8 cellular contexts compared by ENCODE assay signal in genomic region chr2:165594935-165595255, GRCh38.
A peak's percentile ranks its signal among the peaks of the same experiment; 100 is the strongest.
DNase-seq lines count a peak whose midpoint lies in the region; ATAC-seq and TF ChIP-seq lines count a peak whose summit lies in the region.

No MANE protein-coding gene starts in this region.

- DNase-seq in activated naive CD8-positive, alpha-beta T cell treated with anti-CD3 and anti-CD28 coated beads, Interleukin-2, amount 50 U/mL, for 24 hours: peak; percentile 2
- DNase-seq in activated naive CD8-positive, alpha-beta T cell treated with anti-CD3 and anti-CD28 coated beads for 36 hours: no peak
- DNase-seq in transverse colon: no peak
- no peak for DNase-seq in SHP77 treated with DMSO at 0.1 percent for 48 hours (lab: John Stamatoyannopoulos, UW)
- DNase-seq in GM23338 (ENCODE audit: low spot score): no peak
- no peak for DNase-seq in type B pancreatic cell (ENCODE audit: extremely low spot score, unreplicated experiment)

- no peak for TF ChIP-seq POLR2A in transverse colon (IDR thresholded peaks at IDR 0.05)

- no peak overlapping the region for H3K4me3 Mint-ChIP-seq in activated naive CD8-positive, alpha-beta T cell treated with anti-CD3 and anti-CD28 coated beads, Interleukin-2, amount 50 U/mL, for 24 hours
- no peak overlapping the region for H3K4me3 Mint-ChIP-seq in activated naive CD8-positive, alpha-beta T cell treated with anti-CD3 and anti-CD28 coated beads for 36 hours
- no peak overlapping the region for H3K4me3 Mint-ChIP-seq in GM23338
- H3K4me3 Mint-ChIP-seq in type B pancreatic cell: no peak overlapping the region

- TF ChIP-seq EP300 in transverse colon (IDR thresholded peaks at IDR 0.05; ENCODE audit: low read depth): no peak

- H3K9me3 Mint-ChIP-seq in activated naive CD8-positive, alpha-beta T cell treated with anti-CD3 and anti-CD28 coated beads, Interleukin-2, amount 50 U/mL, for 24 hours: peaks cover 7% of the 10 kb centered on the region
- no peaks in the 10 kb centered on the region for H3K9me3 Mint-ChIP-seq in activated naive CD8-positive, alpha-beta T cell treated with anti-CD3 and anti-CD28 coated beads for 36 hours
- H3K9me3 Mint-ChIP-seq in GM23338 (peaks cover 22% of the 10 kb centered on the region), type B pancreatic cell (peaks cover 5% of the 10 kb centered on the region)

- no peak overlapping the region for H3K4me3 ChIP-seq in transverse colon
- H3K4me3 ChIP-seq in GM23338: no peak overlapping the region

- H3K9me3 ChIP-seq in transverse colon: no peaks in the 10 kb centered on the region

- H3K9me2 ChIP-seq in GM23338 (ENCODE audit: insufficient read depth): no peaks in the 10 kb centered on the region

- no peak overlapping the region for H2AFZ ChIP-seq in GM23338

- no peak overlapping the region for H3K4me2 ChIP-seq in GM23338

- no peak for TF ChIP-seq CTCF in transverse colon (IDR thresholded peaks at IDR 0.05)
- no peak for TF ChIP-seq CTCF in GM23338 (conservative IDR thresholded peaks at IDR 0.05; ENCODE audit: low read depth in 2 of 2)
- TF ChIP-seq CTCF in type B pancreatic cell (conservative IDR thresholded peaks at IDR 0.05): no peak

- in situ Hi-C loops in transverse colon (cut with MboI; ENCODE audit: low pct_ligation_motif_present in 1 of 4, low pct_unique_long_range_greater_than_20kb in 1 of 4, low sequenced_read_pairs in 3 of 4): no loop called here

- no peaks in the 10 kb centered on the region for H3K79me2 ChIP-seq in GM23338 (replicated peaks; ENCODE audit: insufficient read depth)

- no peaks in the 10 kb centered on the region for H4K20me1 ChIP-seq in GM23338 (replicated peaks; ENCODE audit: insufficient read depth)

- H3K27ac Mint-ChIP-seq in activated naive CD8-positive, alpha-beta T cell treated with anti-CD3 and anti-CD28 coated beads, Interleukin-2, amount 50 U/mL, for 24 hours: no peak overlapping the region
- H3K27ac Mint-ChIP-seq in activated naive CD8-positive, alpha-beta T cell treated with anti-CD3 and anti-CD28 coated beads for 36 hours: no peak overlapping the region
- H3K27ac Mint-ChIP-seq in GM23338: no peak overlapping the region
- H3K27ac Mint-ChIP-seq in type B pancreatic cell: no peak overlapping the region

- intact Hi-C loops in transverse colon (cut with DNase I; ENCODE audit: low total_unique reads): no loop called here

- no peaks in the 10 kb centered on the region for H3F3A ChIP-seq in GM23338 (replicated peaks; ENCODE audit: low read depth)

- peaks cover 2% of the 10 kb centered on the region for H3K4me1 Mint-ChIP-seq in activated naive CD8-positive, alpha-beta T cell treated with anti-CD3 and anti-CD28 coated beads, Interleukin-2, amount 50 U/mL, for 24 hours
- H3K4me1 Mint-ChIP-seq in activated naive CD8-positive, alpha-beta T cell treated with anti-CD3 and anti-CD28 coated beads for 36 hours: peaks cover 2% of the 10 kb centered on the region
- H3K4me1 Mint-ChIP-seq in GM23338 (no peaks in the 10 kb centered on the region), type B pancreatic cell (ENCODE audit: unreplicated experiment) (no peaks in the 10 kb centered on the region)

- H3K36me3 ChIP-seq in transverse colon (no peaks in the 10 kb centered on the region), GM23338 (ENCODE audit: insufficient read depth) (peaks cover 8% of the 10 kb centered on the region)

- peaks cover 3% of the 10 kb centered on the region for H3K36me3 Mint-ChIP-seq in activated naive CD8-positive, alpha-beta T cell treated with anti-CD3 and anti-CD28 coated beads, Interleukin-2, amount 50 U/mL, for 24 hours (ENCODE audit: low read depth)
- no peaks in the 10 kb centered on the region for H3K36me3 Mint-ChIP-seq in activated naive CD8-positive, alpha-beta T cell treated with anti-CD3 and anti-CD28 coated beads for 36 hours
- peaks cover 24% of the 10 kb centered on the region for H3K36me3 Mint-ChIP-seq in GM23338 (ENCODE audit: low read depth)
- H3K36me3 Mint-ChIP-seq in type B pancreatic cell: peaks cover 18% of the 10 kb centered on the region

- no peaks in the 10 kb centered on the region for H3K4me1 ChIP-seq in transverse colon
- H3K4me1 ChIP-seq in GM23338 (ENCODE audit: insufficient read depth): no peaks in the 10 kb centered on the region

- no peak for ATAC-seq in activated naive CD8-positive, alpha-beta T cell treated with anti-CD3 and anti-CD28 coated beads, Interleukin-2, amount 50 U/mL, for 24 hours
- peak; percentile 72 for ATAC-seq in HG02798 (IDR thresholded peaks at IDR 0.05; ENCODE audit: poor library complexity, unreplicated experiment)
- peak; percentile 85 for ATAC-seq in HG03575 (IDR thresholded peaks at IDR 0.05; ENCODE audit: extremely low read depth, insufficient number of reproducible peaks, low FRiP score, unreplicated experiment)
- no peak for ATAC-seq in GM23338

- H3K27ac ChIP-seq in transverse colon: no peak overlapping the region
- no peak overlapping the region for H3K27ac ChIP-seq in GM23338 (ENCODE audit: low read depth)

- H3K27me3 Mint-ChIP-seq in activated naive CD8-positive, alpha-beta T cell treated with anti-CD3 and anti-CD28 coated beads, Interleukin-2, amount 50 U/mL, for 24 hours: peaks cover 3% of the 10 kb centered on the region
- no peaks in the 10 kb centered on the region for H3K27me3 Mint-ChIP-seq in activated naive CD8-positive, alpha-beta T cell treated with anti-CD3 and anti-CD28 coated beads for 36 hours
- H3K27me3 Mint-ChIP-seq in GM23338 (ENCODE audit: insufficient read depth, low read depth, poor library complexity) (peaks cover 1% of the 10 kb centered on the region), type B pancreatic cell (no peaks in the 10 kb centered on the region)

- 59 to 84% methylated on average over 6 of the region's 6 CpGs for WGBS in transverse colon (ENCODE audit: low coverage in 1 of 2), 2 donors

- H3K27me3 ChIP-seq in transverse colon (no peaks in the 10 kb centered on the region), GM23338 (ENCODE audit: insufficient read depth) (no peaks in the 10 kb centered on the region)

TF ChIP-seq in GM23338, 12 proteins besides CTCF, POLR2A, EP300 and RAD21 (continues in another document):
- TF ChIP-seq EZH2 (IDR thresholded peaks at IDR 0.05; ENCODE audit: low read depth, unreplicated experiment) (no peak), EZH2phosphoT487 (IDR thresholded peaks at IDR 0.05; ENCODE audit: unreplicated experiment) (no peak), ZNF114 (CRISPR knock-in tag; IDR thresholded peaks at IDR 0.05) (no peak), ZNF462 (CRISPR knock-in tag; IDR thresholded peaks at IDR 0.05) (no peak), STAT1 (IDR thresholded peaks at IDR 0.05; ENCODE audit: unreplicated experiment) (no peak), NANOG (IDR thresholded peaks at IDR 0.05; ENCODE audit: borderline replicate concordance) (no peak)

Comparison
In these comparisons a context has a peak if more than half of its experiments do, and no peak if none do; other contexts are left out.
1. ATAC-seq: peak in HG02798 (single experiment) and HG03575 (single experiment); none in activated naive CD8-positive, alpha-beta T cell treated with anti-CD3 and anti-CD28 coated beads, Interleukin-2, amount 50 U/mL, for 24 hours (single experiment) and GM23338 (single experiment).